ENCODE assay signal across 10 cellular contexts in genomic region chr20:41141153-41141815, GRCh38. TPM values are rescaled to one million over a fixed set of nuclear protein-coding genes. Genes with fewer than 3 reads are reported as not detected.
DNase-seq lines count a peak whose midpoint lies in the region; ATAC-seq, FAIRE-seq and TF ChIP-seq lines count a peak whose summit lies in the region.
"Had no signal": no experiment of that assay in that cellular context is flagged by ENCODE, and none has a peak within 500 bp of the region (broad histone marks: within the 10 kb centered on the region; RNA-seq: fewer than 3 reads in every experiment).

No MANE protein-coding gene starts in this region.

- peak; percentile 91 for FAIRE-seq in GM12891 (lab: Jason Lieb, UNC)
- FAIRE-seq: GM12892 had no signal

- ATAC-seq in sciatic nerve (peak; percentile 82), GM18870 (IDR thresholded peaks at IDR 0.05; ENCODE audit: unreplicated experiment) (no peak), HG02571 (IDR thresholded peaks at IDR 0.05; ENCODE audit: unreplicated experiment) (no peak)

- intact Hi-C loops in sciatic nerve (cut with DNase I), result no loop called here

- no peak for TF ChIP-seq POLR2A in GM12891 (IDR thresholded peaks at IDR 0.05; ENCODE audit: low read depth, low read length)

- DNase-seq in GM12891 (ENCODE audit: insufficient read length, low spot score) (no peak), glomerular visceral epithelial cell (ENCODE audit: extremely low spot score) (peak; percentile 46), sciatic nerve (ENCODE audit: low spot score) (peak; percentile 77), NCI-H345 treated with DMSO at 0.1 percent for 48 hours (lab: John Stamatoyannopoulos, UW; ENCODE audit: unreplicated experiment) (no peak), 8988T (no peak)
- peak; percentile 29 for DNase-seq in activated T-cell treated with anti-CD3 and anti-CD28 coated beads, Interleukin-2, amount 50 U/mL, for 1 hour
- DNase-seq: NCI-H1105 had no signal

TF ChIP-seq in GM12891, 5 proteins besides CTCF, POLR2A, EP300 and RAD21:
- TF ChIP-seq POU2F2 (IDR thresholded peaks at IDR 0.05; ENCODE audit: low read depth, low read length), result no peak
- peak; percentile 77 for TF ChIP-seq SPI1 (IDR thresholded peaks at IDR 0.05; ENCODE audit: low read depth, low read length)

RNA-seq across cellular contexts. Expression of gene PLCG1, which starts 3.9 kb away (rescaled TPM):
- polyA plus RNA-seq in GM12891 (2012; ENCODE audit: low read depth, missing spikeins), result 70.7 TPM
- 148 TPM for total RNA-seq in sciatic nerve

Comparison
In these comparisons a context has a peak if more than half of its experiments do, and no peak if none do; other contexts are left out.
1. DNase-seq: peak in activated T-cell treated with anti-CD3 and anti-CD28 coated beads, Interleukin-2, amount 50 U/mL, for 1 hour (single experiment), glomerular visceral epithelial cell (single experiment) and sciatic nerve (single experiment); none in GM12891 (single experiment), NCI-H345 treated with DMSO at 0.1 percent for 48 hours (single experiment) and 8988T (single experiment).